8 cellular contexts compared by ENCODE assay signal in genomic region chr9:97307091-97307490, GRCh38. TPM values are rescaled to one million over a fixed set of nuclear protein-coding genes. Genes with fewer than 3 reads are reported as not detected.
DNase-seq lines count a peak whose midpoint lies in the region; ATAC-seq and TF ChIP-seq lines count a peak whose summit lies in the region.

No MANE protein-coding gene starts in this region.

- H3K27ac ChIP-seq in right atrium auricular region = no peak overlapping the region
- H3K27ac ChIP-seq in rectal smooth muscle tissue (ENCODE audit: low read depth, low read length) = no peak overlapping the region

- peak; percentile 90 for DNase-seq in DMS53 (lab: John Stamatoyannopoulos, UW)
- peak; percentile 74 for DNase-seq in right atrium auricular region (ENCODE audit: low spot score)
- DNase-seq in natural killer cell = no peak
- DNase-seq in DMS79 (lab: John Stamatoyannopoulos, UW) = no peak
- no peak for DNase-seq in osteocyte (ENCODE audit: extremely low spot score, unreplicated experiment)

- H3K36me3 ChIP-seq in right atrium auricular region = peaks cover 4% of the 10 kb centered on the region
- H3K36me3 ChIP-seq in rectal smooth muscle tissue (ENCODE audit: control insufficient read depth, insufficient read depth, low read length) = peaks cover under 1% of the 10 kb centered on the region

- H3K4me1 Mint-ChIP-seq in activated T-helper 17 cell treated with anti-CD3 and anti-CD28 coated beads, Interleukin-2, amount 50 U/mL, for 72 hours = no peaks in the 10 kb centered on the region
- no peaks in the 10 kb centered on the region for H3K4me1 Mint-ChIP-seq in natural killer cell
- peaks cover 5% of the 10 kb centered on the region for H3K4me1 Mint-ChIP-seq in osteocyte (ENCODE audit: unreplicated experiment)

- no peaks in the 10 kb centered on the region for H3K36me3 Mint-ChIP-seq in activated T-helper 17 cell treated with anti-CD3 and anti-CD28 coated beads, Interleukin-2, amount 50 U/mL, for 72 hours (ENCODE audit: low read depth)
- H3K36me3 Mint-ChIP-seq in natural killer cell (no peaks in the 10 kb centered on the region), osteocyte (ENCODE audit: unreplicated experiment) (peaks cover 7% of the 10 kb centered on the region)

- intact Hi-C loops in natural killer cell (cut with micrococcal nuclease) = no loop called here

- peak; percentile 32 for ATAC-seq in activated T-helper 17 cell treated with anti-CD3 and anti-CD28 coated beads, Interleukin-2, amount 50 U/mL, for 72 hours (replicated peaks)
- ATAC-seq in natural killer cell (no peak), HG03469 (IDR thresholded peaks at IDR 0.05; ENCODE audit: unreplicated experiment) (no peak)

- peaks cover 3% of the 10 kb centered on the region for H3K9me3 Mint-ChIP-seq in activated T-helper 17 cell treated with anti-CD3 and anti-CD28 coated beads, Interleukin-2, amount 50 U/mL, for 72 hours
- H3K9me3 Mint-ChIP-seq in natural killer cell (no peaks in the 10 kb centered on the region), osteocyte (ENCODE audit: unreplicated experiment) (peaks cover 8% of the 10 kb centered on the region)

- H3K27ac Mint-ChIP-seq in activated T-helper 17 cell treated with anti-CD3 and anti-CD28 coated beads, Interleukin-2, amount 50 U/mL, for 72 hours = no peak overlapping the region
- no peak overlapping the region for H3K27ac Mint-ChIP-seq in natural killer cell
- no peak overlapping the region for H3K27ac Mint-ChIP-seq in osteocyte (ENCODE audit: unreplicated experiment)

- no peaks in the 10 kb centered on the region for H3K9me3 ChIP-seq in right atrium auricular region

- no peak overlapping the region for H3K4me3 Mint-ChIP-seq in activated T-helper 17 cell treated with anti-CD3 and anti-CD28 coated beads, Interleukin-2, amount 50 U/mL, for 72 hours
- H3K4me3 Mint-ChIP-seq in natural killer cell (no peak overlapping the region), osteocyte (ENCODE audit: unreplicated experiment) (no peak overlapping the region)

- TF ChIP-seq CTCF in right atrium auricular region (IDR thresholded peaks at IDR 0.05) (peak in 1 of 2 donors; percentile 25), natural killer cell (IDR thresholded peaks at IDR 0.05) (no peak), osteocyte (IDR thresholded peaks at IDR 0.05) (no peak)

- H3K9ac ChIP-seq in rectal smooth muscle tissue (ENCODE audit: low read length) = no peak overlapping the region

- H3K4me3 ChIP-seq in right atrium auricular region (peak overlapping the region in 1 of 2 donors; percentile 37), rectal smooth muscle tissue (ENCODE audit: low read length) (peak overlapping the region; percentile 48)

- no peaks in the 10 kb centered on the region for H3K27me3 ChIP-seq in right atrium auricular region
- no peaks in the 10 kb centered on the region for H3K27me3 ChIP-seq in rectal smooth muscle tissue (ENCODE audit: control insufficient read depth, insufficient read depth, low read length)

- H3K4me1 ChIP-seq in right atrium auricular region = peaks cover 0 to 13% of the 10 kb centered on the region in 2 donors
- H3K4me1 ChIP-seq in rectal smooth muscle tissue (ENCODE audit: control insufficient read depth, insufficient read depth, low read length) = no peaks in the 10 kb centered on the region

- no peaks in the 10 kb centered on the region for H3K27me3 Mint-ChIP-seq in activated T-helper 17 cell treated with anti-CD3 and anti-CD28 coated beads, Interleukin-2, amount 50 U/mL, for 72 hours
- H3K27me3 Mint-ChIP-seq in natural killer cell (ENCODE audit: low read depth in 2 of 2) = peaks cover 5 to 9% of the 10 kb centered on the region in 2 donors
- H3K27me3 Mint-ChIP-seq in osteocyte (ENCODE audit: unreplicated experiment) = no peaks in the 10 kb centered on the region

RNA-seq across cellular contexts. Expression of gene CCDC180, which starts 0.4 kb away (rescaled TPM):
- total RNA-seq in activated T-helper 17 cell treated with anti-CD3 and anti-CD28 coated beads, Interleukin-2, amount 50 U/mL, for 72 hours = 1 to 10 TPM in 1 of 2 donors, under 1 TPM in 1; 0.95 to 3.6 TPM
- total RNA-seq in right atrium auricular region (under 1 TPM; 0.96 to 0.98 TPM), natural killer cell (10 to 100 TPM; 11.9 to 17.8 (median 15.1) TPM), osteocyte (10.7 and 14.5 TPM in 2 replicates)

Comparison
In these comparisons a context has a peak if more than half of its experiments do, and no peak if none do; other contexts are left out.
1. DNase-seq: peak in DMS53 (single experiment) and right atrium auricular region (single experiment); none in natural killer cell (single experiment), DMS79 (single experiment) and osteocyte (single experiment).